In the genomic region with DNA sequence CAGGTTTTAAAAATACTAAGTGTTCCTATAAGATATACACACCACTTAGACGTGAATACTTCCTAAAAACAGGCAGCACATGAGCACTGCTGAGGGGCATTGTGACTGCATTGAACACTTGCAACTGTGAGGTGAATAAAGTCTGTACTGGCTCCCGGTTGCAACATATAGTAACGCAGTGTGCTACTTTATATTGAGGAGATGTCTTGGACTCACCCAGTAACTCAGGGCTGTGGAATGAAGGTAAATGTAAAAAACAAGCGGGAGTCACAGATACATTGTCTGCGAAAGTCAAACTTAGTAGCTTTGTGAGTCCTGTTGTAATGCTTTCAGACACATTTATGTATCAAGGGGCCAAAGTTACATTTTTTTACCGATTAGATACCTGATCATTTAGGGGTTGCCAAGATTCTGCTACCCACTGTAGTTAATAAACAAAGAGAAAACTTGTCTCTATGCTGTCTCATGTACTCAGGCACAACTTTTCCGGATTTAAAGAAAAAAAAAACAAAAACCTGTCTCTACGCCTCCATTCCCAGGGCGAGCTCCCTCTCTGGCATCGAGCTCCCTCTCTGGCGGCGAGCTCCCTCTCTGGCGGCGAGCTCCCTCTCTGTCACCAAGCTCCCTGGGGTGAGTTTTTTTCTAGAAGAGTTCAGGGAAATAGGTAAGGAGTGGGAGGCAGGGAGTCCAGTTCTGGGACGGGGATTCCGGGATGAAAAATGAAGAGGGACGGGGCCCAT, we compare ENCODE assay signal across 10 cellular contexts. TPM values are rescaled to one million over a fixed set of nuclear protein-coding genes. Genes with fewer than 3 reads are reported as not detected.
DNase-seq lines count a peak whose midpoint lies in the region; ATAC-seq and TF ChIP-seq lines count a peak whose summit lies in the region.
"Had no signal": no experiment of that assay in that cellular context is flagged by ENCODE, and none has a peak within 500 bp of the region (broad histone marks: within the 10 kb centered on the region; RNA-seq: fewer than 3 reads in every experiment).

No MANE protein-coding gene starts in this region.

- H3K18ac ChIP-seq in mesendoderm (ENCODE audit: low read length), result no peak overlapping the region

- peak overlapping the region; percentile 100 for H2AFZ ChIP-seq in GM23338

- H2BK15ac ChIP-seq in mesendoderm (replicated peaks; ENCODE audit: low read depth), result no peak overlapping the region

- H3K4me1 Mint-ChIP-seq in GM23338, result peaks cover 15% of the 10 kb centered on the region
- peaks cover 49% of the 10 kb centered on the region for H3K4me1 Mint-ChIP-seq in activated naive CD8-positive, alpha-beta T cell treated with anti-CD3 and anti-CD28 coated beads, Interleukin-2, amount 50 U/mL, for 24 hours

- no peak overlapping the region for H4K5ac ChIP-seq in mesendoderm (ENCODE audit: low read length)

- H3K4me3 Mint-ChIP-seq in GM23338, result peak overlapping the region; percentile 84
- H3K4me3 Mint-ChIP-seq in activated naive CD8-positive, alpha-beta T cell treated with anti-CD3 and anti-CD28 coated beads, Interleukin-2, amount 50 U/mL, for 24 hours, result peak overlapping the region; percentile 92

- H3K4me3 ChIP-seq in AG04450 (ENCODE audit: low read depth, low read length) (peak overlapping the region; percentile 31; the same call in 1 of the 2 replicates), GM23338 (peak overlapping the region; percentile 76), left lung (peak overlapping the region; percentile 74 to 81), mesendoderm (ENCODE audit: low read length) (no peak overlapping the region), uterus (no peak overlapping the region), suprapubic skin (no peak overlapping the region)

- no peak overlapping the region for H3K9ac ChIP-seq in mesendoderm (ENCODE audit: low read length)

- intact Hi-C loops in left lung (cut with DNase I) (no loop called here), uterus (cut with DNase I; ENCODE audit: low total_unique reads) (no loop called here)

- H3K27ac ChIP-seq in AG04450 (ENCODE audit: low read depth, low read length) (no peak overlapping the region), GM23338 (ENCODE audit: low read depth) (no peak overlapping the region), left lung (peak overlapping the region; percentile 90 to 97), mesendoderm (ENCODE audit: low read depth, low read length) (no peak overlapping the region), uterus (peak overlapping the region in 1 of 2 donors; percentile 92), suprapubic skin (no peak overlapping the region)

- no peaks in the 10 kb centered on the region for H4K20me1 ChIP-seq in GM23338 (replicated peaks; ENCODE audit: insufficient read depth)

- no peaks in the 10 kb centered on the region for H3K79me1 ChIP-seq in mesendoderm (ENCODE audit: low read length)

- H3F3A ChIP-seq in GM23338 (replicated peaks; ENCODE audit: low read depth), result no peaks in the 10 kb centered on the region

- no CpG with 5 or more reads among the region's 17 CpGs for WGBS in mesendoderm (ENCODE audit: extremely low coverage, insufficient coverage, low lambda C conversion rate)
- no CpG with 5 or more reads among the region's 17 CpGs for WGBS in suprapubic skin

- ATAC-seq in GM23338 (no peak), left lung (peak; percentile 31)
- ATAC-seq in activated naive CD8-positive, alpha-beta T cell treated with anti-CD3 and anti-CD28 coated beads, Interleukin-2, amount 50 U/mL, for 24 hours, result no peak

- H3K4ac ChIP-seq in mesendoderm (ENCODE audit: low read depth, low read length), result no peak overlapping the region

- H3K79me2 ChIP-seq in GM23338 (replicated peaks; ENCODE audit: insufficient read depth), result no peaks in the 10 kb centered on the region
- no peaks in the 10 kb centered on the region for H3K79me2 ChIP-seq in mesendoderm (ENCODE audit: control insufficient read depth, insufficient read depth, low read length)

- peaks cover 4% of the 10 kb centered on the region; the same call in 1 of the 2 replicates for H3K9me3 ChIP-seq in AG04450 (ENCODE audit: control insufficient read depth, insufficient read depth, low read length)
- H3K9me3 ChIP-seq in left lung, result no peaks in the 10 kb centered on the region
- no peaks in the 10 kb centered on the region for H3K9me3 ChIP-seq in uterus
- H3K9me3 ChIP-seq in suprapubic skin, result no peaks in the 10 kb centered on the region
- H3K9me3 ChIP-seq: mucosa of descending colon had no signal

- H3K36me3 Mint-ChIP-seq in GM23338 (ENCODE audit: low read depth), result peaks cover 31% of the 10 kb centered on the region
- H3K36me3 Mint-ChIP-seq in activated naive CD8-positive, alpha-beta T cell treated with anti-CD3 and anti-CD28 coated beads, Interleukin-2, amount 50 U/mL, for 24 hours (ENCODE audit: low read depth), result peaks cover 30% of the 10 kb centered on the region

- H3K23ac ChIP-seq in mesendoderm (ENCODE audit: low read length), result no peak overlapping the region

- no peak for TF ChIP-seq POLR2A in uterus (IDR thresholded peaks at IDR 0.05)
- TF ChIP-seq POLR2A in suprapubic skin (IDR thresholded peaks at IDR 0.05), result no peak

- peak overlapping the region; percentile 88 for H3K4me2 ChIP-seq in GM23338
- no peak overlapping the region for H3K4me2 ChIP-seq in mesendoderm (ENCODE audit: low read length)

- H3K56ac ChIP-seq in mesendoderm (ENCODE audit: low read length), result no peak overlapping the region

- POLR2A ChIA-PET in AG04450 (lab: Yijun Ruan, JAX), result no interaction called here

- TF ChIP-seq CTCF in AG04450 (IDR thresholded peaks at IDR 0.05; ENCODE audit: low read depth, low read length) (no peak), GM23338 (conservative IDR thresholded peaks at IDR 0.05; ENCODE audit: low read depth in 2 of 2) (no peak), left lung (IDR thresholded peaks at IDR 0.05) (no peak), uterus (IDR thresholded peaks at IDR 0.05) (no peak), suprapubic skin (IDR thresholded peaks at IDR 0.05) (no peak)

- H3K4me1 ChIP-seq in GM23338 (ENCODE audit: insufficient read depth), result no peaks in the 10 kb centered on the region; the same call in 1 of the 2 replicates
- H3K4me1 ChIP-seq in left lung, result peaks cover 5 to 25% of the 10 kb centered on the region in 2 donors
- H3K4me1 ChIP-seq in mesendoderm (ENCODE audit: control insufficient read depth, low read depth, low read length), result no peaks in the 10 kb centered on the region
- H3K4me1 ChIP-seq in uterus, result no peaks in the 10 kb centered on the region
- no peaks in the 10 kb centered on the region for H3K4me1 ChIP-seq in suprapubic skin

- no peak for DNase-seq in AG04450 (ENCODE audit: low read depth, low spot score)
- no peak for DNase-seq in GM23338 (ENCODE audit: low spot score)
- DNase-seq in activated naive CD8-positive, alpha-beta T cell treated with anti-CD3 and anti-CD28 coated beads, Interleukin-2, amount 50 U/mL, for 24 hours, result no peak
- peak in 1 of 2 donors; percentile 83 for DNase-seq in left lung
- no peak for DNase-seq in mesendoderm
- DNase-seq in uterus, result no peak
- no peak for DNase-seq in NCI-H524 (lab: John Stamatoyannopoulos, UW)
- no peak for DNase-seq in suprapubic skin (ENCODE audit: low spot score in 2 of 2)
- DNase-seq: NCI-H2029 had no signal

- CTCF ChIA-PET in AG04450 (lab: Charles Lee), result no interaction called here

- H3K9me2 ChIP-seq in GM23338 (ENCODE audit: insufficient read depth), result no peaks in the 10 kb centered on the region

- no peak for TF ChIP-seq EP300 in suprapubic skin (IDR thresholded peaks at IDR 0.05)

- H2BK5ac ChIP-seq in mesendoderm (ENCODE audit: low read length), result no peak overlapping the region

- H2AK5ac ChIP-seq in mesendoderm (ENCODE audit: low read length), result no peak overlapping the region

- H3K27me3 ChIP-seq in AG04450 (ENCODE audit: control insufficient read depth, insufficient read depth, low read length) (peaks cover 5% of the 10 kb centered on the region), GM23338 (ENCODE audit: insufficient read depth) (peaks cover 19% of the 10 kb centered on the region), left lung (no peaks in the 10 kb centered on the region), mesendoderm (ENCODE audit: insufficient read depth, low read length, poor library complexity) (no peaks in the 10 kb centered on the region), uterus (no peaks in the 10 kb centered on the region), suprapubic skin (no peaks in the 10 kb centered on the region)

- peaks cover 3% of the 10 kb centered on the region; the same call in 2 of the 3 replicates for H3K9me3 Mint-ChIP-seq in GM23338
- no peaks in the 10 kb centered on the region for H3K9me3 Mint-ChIP-seq in activated naive CD8-positive, alpha-beta T cell treated with anti-CD3 and anti-CD28 coated beads, Interleukin-2, amount 50 U/mL, for 24 hours

- no peak overlapping the region for H4K8ac ChIP-seq in mesendoderm (ENCODE audit: low read depth, low read length)

- peaks cover 22% of the 10 kb centered on the region for H3K27me3 Mint-ChIP-seq in GM23338 (ENCODE audit: insufficient read depth, low read depth, poor library complexity)
- no peaks in the 10 kb centered on the region for H3K27me3 Mint-ChIP-seq in activated naive CD8-positive, alpha-beta T cell treated with anti-CD3 and anti-CD28 coated beads, Interleukin-2, amount 50 U/mL, for 24 hours

- H3K36me3 ChIP-seq in GM23338 (ENCODE audit: insufficient read depth) (no peaks in the 10 kb centered on the region), left lung (no peaks in the 10 kb centered on the region), mesendoderm (ENCODE audit: control insufficient read depth, insufficient read depth, low read length) (no peaks in the 10 kb centered on the region), uterus (no peaks in the 10 kb centered on the region), suprapubic skin (no peaks in the 10 kb centered on the region)

- H3K27ac Mint-ChIP-seq in GM23338, result no peak overlapping the region
- H3K27ac Mint-ChIP-seq in activated naive CD8-positive, alpha-beta T cell treated with anti-CD3 and anti-CD28 coated beads, Interleukin-2, amount 50 U/mL, for 24 hours, result peak overlapping the region; percentile 95

- H2BK120ac ChIP-seq in mesendoderm (ENCODE audit: low read depth, low read length), result no peak overlapping the region

RNA-seq across cellular contexts. Expression of a gene that starts 16.8 kb away (rescaled TPM):
- polyA plus RNA-seq in AG04450 (2011; rRNA removed) (368 and 445 TPM in 2 replicates), GM23338 (2016; fragmentation: Nextera tagmentation; extraction: Ambion mirVana) (170 and 180 TPM in 2 replicates)
- polyA minus RNA-seq in AG04450 (2011; rRNA and poly(A)+ RNA removed), result 80.3 and 107 TPM in 2 replicates
- total RNA-seq in GM23338 (2014; rRNA removed; shearing (Covaris generic)), result 173 and 203 TPM in 2 replicates
- total RNA-seq in left lung (1,000 to 10,000 TPM in 1 of 2 donors, 100 to 1,000 TPM in 1; 930 to 1,150 TPM), uterus (100 to 1,000 TPM; 160 to 722 (median 625) TPM), suprapubic skin (100 to 1,000 TPM; 455 to 546 (median 499) TPM)
- 258 TPM for polyA plus RNA-seq in mesendoderm (2013, experiment 1 of 2)
- polyA plus RNA-seq in mesendoderm (2013, experiment 2 of 2), result 262 TPM

Comparison
In these comparisons a context has a peak if more than half of its experiments do, and no peak if none do; other contexts are left out.
1. H3K27ac ChIP-seq: peak in left lung (2 of 2); none in AG04450 (single experiment), GM23338 (single experiment), mesendoderm (single experiment) and suprapubic skin (single experiment).
2. H3K4me3 ChIP-seq: peak in AG04450 (single experiment), GM23338 (single experiment) and left lung (2 of 2); none in mesendoderm (single experiment), uterus (0 of 2) and suprapubic skin (single experiment).